In genomic region chr1:19153169-19153568, GRCh38 we compare ENCODE assay signal across 25 cellular contexts. TPM values are rescaled to one million over a fixed set of nuclear protein-coding genes. Genes with fewer than 3 reads are reported as not detected.
A peak's percentile ranks its signal among the peaks of the same experiment; 100 is the strongest.
DNase-seq lines count a peak whose midpoint lies in the region; ATAC-seq and TF ChIP-seq lines count a peak whose summit lies in the region.
"Had no signal": no experiment of that assay in that cellular context is flagged by ENCODE, and none has a peak within 500 bp of the region (broad histone marks: within the 10 kb centered on the region; RNA-seq: fewer than 3 reads in every experiment).

No MANE protein-coding gene starts in this region.

- H3K4me3 ChIP-seq in Loucy (ENCODE audit: low read length, poor library complexity, severe bottlenecking) (no peak overlapping the region), choroid plexus epithelial cell (ENCODE audit: low read depth, low read length) (no peak overlapping the region), neural progenitor cell (no peak overlapping the region), heart right ventricle (no peak overlapping the region)
- H3K4me3 ChIP-seq: left ventricle myocardium inferior had no signal

- no peaks in the 10 kb centered on the region for H3K9me2 ChIP-seq in Loucy (replicated peaks; ENCODE audit: low read depth, low read length)

- 91 to 92% methylated on average over 7 of the region's 7 CpGs for WGBS in heart right ventricle, 2 donors

- H3K36me3 ChIP-seq in Loucy (ENCODE audit: insufficient read depth, low read length) (peaks cover 100% of the 10 kb centered on the region), neural progenitor cell (peaks cover 30% of the 10 kb centered on the region), heart right ventricle (peaks cover 0 to 100% (median 98%) of the 10 kb centered on the region in 9 donors)

- H4K20me1 ChIP-seq in Loucy (ENCODE audit: insufficient read depth, low read length, poor library complexity, severe bottlenecking), result no peaks in the 10 kb centered on the region
- H4K20me1 ChIP-seq in neural progenitor cell (ENCODE audit: low read depth), result peaks cover 5% of the 10 kb centered on the region

- H3K4me1 ChIP-seq in Loucy (ENCODE audit: insufficient read depth, low read length, poor library complexity, severe bottlenecking), result no peaks in the 10 kb centered on the region
- no peaks in the 10 kb centered on the region for H3K4me1 ChIP-seq in neural progenitor cell
- peaks cover 0 to 35% (median 21%) of the 10 kb centered on the region in 9 donors for H3K4me1 ChIP-seq in heart right ventricle

- H3K27me3 ChIP-seq in Loucy (ENCODE audit: insufficient read depth, low read length, poor library complexity, severe bottlenecking), result no peaks in the 10 kb centered on the region
- H3K27me3 ChIP-seq in neural progenitor cell, result no peaks in the 10 kb centered on the region
- no peaks in the 10 kb centered on the region for H3K27me3 ChIP-seq in heart right ventricle

- H3K4me3 Mint-ChIP-seq in neural progenitor cell, result no peak overlapping the region
- H3K4me3 Mint-ChIP-seq: activated naive CD8-positive, alpha-beta T cell; CD14-positive monocyte; natural killer cell had no signal

- H3K4me2 ChIP-seq in Loucy (ENCODE audit: low read depth, low read length, poor library complexity, severe bottlenecking), result no peak overlapping the region
- no peak overlapping the region for H3K4me2 ChIP-seq in neural progenitor cell

- H3K27ac ChIP-seq in neural progenitor cell (no peak overlapping the region), heart right ventricle (no peak overlapping the region)
- H3K27ac ChIP-seq: left ventricle myocardium inferior had no signal

- DNase-seq in ELF-1 (ENCODE audit: low read depth, low spot score), result peak; percentile 7
- no peak for DNase-seq in choroid plexus epithelial cell (ENCODE audit: low read depth)
- no peak for DNase-seq in neural progenitor cell (ENCODE audit: low spot score)
- no peak for DNase-seq in heart right ventricle
- DNase-seq in head of caudate nucleus, result no peak
- DNase-seq: activated CD4-positive, alpha-beta T cell treated with anti-CD3 and anti-CD28 coated beads, Interleukin-2, amount 50 U/mL, for 4 hours; activated CD4-positive, CD25-positive, alpha-beta regulatory T cell; activated CD8-positive, alpha-beta memory T cell treated with anti-CD3 and anti-CD28 coated beads, Interleukin-2, amount 50 U/mL, for 4 hours; aorta; central memory CD4-positive, alpha-beta T cell; foreskin fibroblast; Karpas-422; left ventricle myocardium inferior; natural killer cell; NCI-H1048; NCI-H1930; retina; small intestine; stimulated activated CD4-positive, alpha-beta T cell treated with anti-CD3 and anti-CD28 coated beads, Interleukin-2, amount 100 ng/mL, for 24 hours; T1000 had no signal

- ATAC-seq in GM21737 (IDR thresholded peaks at IDR 0.05; ENCODE audit: unreplicated experiment) (no peak), heart right ventricle (no peak)
- ATAC-seq: natural killer cell had no signal

- intact Hi-C loops in heart right ventricle (cut with DNase I), result no loop called here
- intact Hi-C loops in head of caudate nucleus (cut with DNase I), result no loop called here

- H3K4me1 Mint-ChIP-seq in neural progenitor cell, result no peaks in the 10 kb centered on the region
- H3K4me1 Mint-ChIP-seq: CD14-positive monocyte, natural killer cell had no signal

- H3K79me2 ChIP-seq in Loucy (ENCODE audit: insufficient read depth, low read length), result no peaks in the 10 kb centered on the region
- H3K79me2 ChIP-seq in neural progenitor cell (ENCODE audit: low read depth), result no peaks in the 10 kb centered on the region

- H3K9ac ChIP-seq in Loucy (ENCODE audit: low read depth, low read length, poor library complexity, severe bottlenecking) (no peak overlapping the region), neural progenitor cell (no peak overlapping the region)

- H3K36me3 Mint-ChIP-seq in neural progenitor cell, result peaks cover 48% of the 10 kb centered on the region

- no peaks in the 10 kb centered on the region for H3K9me3 Mint-ChIP-seq in neural progenitor cell
- H3K9me3 Mint-ChIP-seq: activated T-helper 2 cell treated with anti-CD3 and anti-CD28 coated beads, Interferon-gamma antibody, Interleukin-2, Interleukin-4, amounts not matched to agents 10 μg/mL and 5 μg/mL and 100 μg/mL, durations not matched to agents 14 hours and 24 hours and 36 hours; CD14-positive monocyte; natural killer cell had no signal

- H2AFZ ChIP-seq in Loucy (ENCODE audit: low read length) (no peak overlapping the region), neural progenitor cell (replicated peaks) (no peak overlapping the region)

- H3K9me3 ChIP-seq in Loucy (ENCODE audit: insufficient read depth, low read depth, low read length) (no peaks in the 10 kb centered on the region), neural progenitor cell (ENCODE audit: low read depth) (no peaks in the 10 kb centered on the region), heart right ventricle (no peaks in the 10 kb centered on the region)
- H3K9me3 ChIP-seq: left ventricle myocardium inferior had no signal

- H3F3A ChIP-seq in Loucy (ENCODE audit: low read depth) (no peaks in the 10 kb centered on the region), neural progenitor cell (ENCODE audit: low read depth) (no peaks in the 10 kb centered on the region)

- no peak overlapping the region for H3K27ac Mint-ChIP-seq in neural progenitor cell
- H3K27ac Mint-ChIP-seq: activated naive CD8-positive, alpha-beta T cell; activated T-helper 2 cell treated with anti-CD3 and anti-CD28 coated beads, Interferon-gamma antibody, Interleukin-2, Interleukin-4, amounts not matched to agents 10 μg/mL and 5 μg/mL and 100 μg/mL, durations not matched to agents 14 hours and 24 hours and 36 hours; natural killer cell had no signal

- H3K27me3 Mint-ChIP-seq in neural progenitor cell (ENCODE audit: insufficient read depth, low read depth), result peaks cover 2% of the 10 kb centered on the region
- H3K27me3 Mint-ChIP-seq: activated naive CD8-positive, alpha-beta T cell had no signal

- TF ChIP-seq CTCF in Loucy (conservative IDR thresholded peaks at IDR 0.05; ENCODE audit: low read length), result peak; percentile 38
- TF ChIP-seq CTCF in choroid plexus epithelial cell (conservative IDR thresholded peaks at IDR 0.05; ENCODE audit: low read depth, low read length), result peak; percentile 20
- peak; percentile 23 for TF ChIP-seq CTCF in neural progenitor cell (IDR thresholded peaks at IDR 0.05)
- no peak for TF ChIP-seq CTCF in heart right ventricle (IDR thresholded peaks at IDR 0.05)

RNA-seq across cellular contexts. Expression of gene UBR4, which starts 56.9 kb away (rescaled TPM):
- total RNA-seq in neural progenitor cell (ENCODE audit: low replicate concordance) (71.2 and 107 TPM in 2 replicates), heart right ventricle (100 to 1,000 TPM in 2 of 10 donors, 10 to 100 TPM in 8; 60.0 to 115 (median 90.6) TPM)
- polyA plus RNA-seq in heart right ventricle, result 10 to 100 TPM; 74.1 to 97.9 TPM

Comparison
In these comparisons a context has a peak if more than half of its experiments do, and no peak if none do; other contexts are left out.
1. CTCF ChIP-seq: peak in Loucy (single experiment), choroid plexus epithelial cell (single experiment) and neural progenitor cell (single experiment); none in heart right ventricle (0 of 9).